In genomic region chr10:90111671-90112070, GRCh38 we compare ENCODE assay signal across 36 cellular contexts.
A peak's percentile ranks its signal among the peaks of the same experiment; 100 is the strongest.
DNase-seq lines count a peak whose midpoint lies in the region; ATAC-seq, FAIRE-seq and TF ChIP-seq lines count a peak whose summit lies in the region.
"Had no signal": no experiment of that assay in that cellular context is flagged by ENCODE, and none has a peak within 500 bp of the region (broad histone marks: within the 10 kb centered on the region; RNA-seq: fewer than 3 reads in every experiment).

No MANE protein-coding gene starts in this region.

- peaks cover under 1% of the 10 kb centered on the region for H3K9me3 Mint-ChIP-seq in osteocyte (ENCODE audit: unreplicated experiment)
- H3K9me3 Mint-ChIP-seq: activated naive CD4-positive, alpha-beta T cell treated with anti-CD3 and anti-CD28 coated beads, Interleukin-2, amount 50 U/mL, for 24 hours had no signal

- WGBS in GM12878 (ENCODE audit: insufficient coverage, insufficient replicate concordance, low lambda C conversion rate, missing lambda C conversion rate), result 0% methylated on average over 1 of the region's 1 CpG

- H4K20me1 ChIP-seq in PC-3 (ENCODE audit: low read length) (no peaks in the 10 kb centered on the region), GM12878 (ENCODE audit: control insufficient read depth, insufficient read depth) (no peaks in the 10 kb centered on the region)

- H3K79me2 ChIP-seq in PC-3 (ENCODE audit: low read length), result no peaks in the 10 kb centered on the region
- no peaks in the 10 kb centered on the region for H3K79me2 ChIP-seq in GM12878 (ENCODE audit: control insufficient read depth, insufficient read depth, low read length)
- H3K79me2 ChIP-seq: hepatocyte had no signal

- no peaks in the 10 kb centered on the region for H3K9me2 ChIP-seq in PC-3 (replicated peaks; ENCODE audit: low read length)

- TF ChIP-seq EP300 in GM12878 (IDR thresholded peaks at IDR 0.05; ENCODE audit: borderline replicate concordance in 1 of 2, control insufficient read depth in 1 of 2, low read depth in 2 of 2, low read length in 2 of 2), result no peak

- H3K4me3 ChIP-seq in PC-3 (ENCODE audit: low read length) (no peak overlapping the region), GM12878 (no peak overlapping the region)
- H3K4me3 ChIP-seq: esophagus muscularis mucosa, hepatocyte, lung, mucosa of descending colon, SJSA1, tibial nerve had no signal

- H3K27ac Mint-ChIP-seq in osteocyte (ENCODE audit: unreplicated experiment), result no peak overlapping the region
- H3K27ac Mint-ChIP-seq: activated naive CD4-positive, alpha-beta T cell treated with anti-CD3 and anti-CD28 coated beads, Interleukin-2, amount 50 U/mL, for 24 hours; CD4-positive, alpha-beta memory T cell; endodermal cell; natural killer cell; stimulated activated naive CD8-positive, alpha-beta T cell treated with anti-CD3 and anti-CD28 coated beads, Interleukin-15, amount 100 ng/mL, for 72 hours had no signal

- intact Hi-C loops in PC-3 (cut with micrococcal nuclease) (no loop called here), GM12878 (cut with micrococcal nuclease; ENCODE audit: unreplicated experiment) (no loop called here)

- SMC1A ChIA-PET in GM12878 (lab: Charles Lee; ENCODE audit: uncharacterized antibody, unreplicated experiment), result interaction anchor here (1.1 to 1.5 kb wide), 2 partner anchors 18 to 24 kb away, joined by 3 to 4 read pairs; no protein-coding TSS in a partner anchor

- no peak for TF ChIP-seq CTCF in PC-3 (conservative IDR thresholded peaks at IDR 0.05; ENCODE audit: low read depth, low read length)
- TF ChIP-seq CTCF in GM12878 (IDR thresholded peaks at IDR 0.05 in 2 of 3, conservative IDR thresholded peaks at IDR 0.05 in 1 of 3; ENCODE audit: control insufficient read depth in 2 of 3, extremely low read depth in 1 of 3, insufficient read depth in 1 of 3, low read depth in 3 of 3, low read length in 3 of 3), result no peak
- no peak for TF ChIP-seq CTCF in osteocyte (IDR thresholded peaks at IDR 0.05)

- CTCF ChIA-PET in PC-3 (lab: Charles Lee), result no interaction called here
- CTCF ChIA-PET in GM12878 (lab: Yijun Ruan, JAX), result no interaction called here

- H3K4me1 Mint-ChIP-seq in osteocyte (ENCODE audit: unreplicated experiment), result no peaks in the 10 kb centered on the region
- H3K4me1 Mint-ChIP-seq: activated naive CD4-positive, alpha-beta T cell treated with anti-CD3 and anti-CD28 coated beads, Interleukin-2, amount 50 U/mL, for 24 hours; CD4-positive, alpha-beta memory T cell; endodermal cell; natural killer cell; stimulated activated naive CD8-positive, alpha-beta T cell treated with anti-CD3 and anti-CD28 coated beads, Interleukin-15, amount 100 ng/mL, for 72 hours had no signal

- H3K27me3 Mint-ChIP-seq in osteocyte (ENCODE audit: unreplicated experiment), result peaks cover 2% of the 10 kb centered on the region
- H3K27me3 Mint-ChIP-seq: activated naive CD4-positive, alpha-beta T cell treated with anti-CD3 and anti-CD28 coated beads, Interleukin-2, amount 50 U/mL, for 24 hours had no signal

- no peaks in the 10 kb centered on the region for H3K9me3 ChIP-seq in PC-3 (ENCODE audit: low read length)
- H3K9me3 ChIP-seq in GM12878 (replicated peaks; ENCODE audit: control insufficient read depth, insufficient read depth, low read length), result no peaks in the 10 kb centered on the region
- H3K9me3 ChIP-seq: esophagus muscularis mucosa, mucosa of descending colon, SJSA1, tibial nerve had no signal

- peaks cover 12% of the 10 kb centered on the region for H3K4me1 ChIP-seq in PC-3 (ENCODE audit: insufficient read depth, low read length)
- no peaks in the 10 kb centered on the region for H3K4me1 ChIP-seq in GM12878 (ENCODE audit: control insufficient read depth, insufficient read depth, low read length)
- H3K4me1 ChIP-seq: esophagus muscularis mucosa, SJSA1, tibial nerve had no signal

- H3K36me3 ChIP-seq in PC-3 (ENCODE audit: low read depth, low read length) (no peaks in the 10 kb centered on the region), GM12878 (ENCODE audit: control insufficient read depth in 2 of 2, insufficient read depth in 2 of 2, low read length in 1 of 2) (no peaks in the 10 kb centered on the region)
- H3K36me3 ChIP-seq: esophagus muscularis mucosa, SJSA1, tibial nerve had no signal

- H3F3A ChIP-seq in PC-3 (ENCODE audit: low read length, unreplicated experiment), result no peaks in the 10 kb centered on the region

- no peak for TF ChIP-seq POLR2A in GM12878 (IDR thresholded peaks at IDR 0.05; ENCODE audit: low read depth, low read length)

- no peak for FAIRE-seq in GM12878 (lab: Jason Lieb, UNC)
- FAIRE-seq: D721Med, frontal cortex, GM18507, GM19239, H1, HepG2 had no signal

- H3K9ac ChIP-seq in PC-3 (ENCODE audit: low read length) (no peak overlapping the region), GM12878 (ENCODE audit: control insufficient read depth, insufficient read depth, low read length) (no peak overlapping the region)

- H3K27me3 ChIP-seq in PC-3 (ENCODE audit: low read length), result no peaks in the 10 kb centered on the region
- no peaks in the 10 kb centered on the region for H3K27me3 ChIP-seq in GM12878 (replicated peaks in 1 of 2; ENCODE audit: control insufficient read depth in 2 of 2, insufficient read depth in 2 of 2, low read length in 1 of 2)
- H3K27me3 ChIP-seq: esophagus muscularis mucosa, hepatocyte, SJSA1, tibial nerve had no signal

- RAD21 ChIA-PET in GM12878 (lab: Charles Lee; ENCODE audit: unreplicated experiment), result no interaction called here

- POLR2A ChIA-PET in PC-3 (lab: Charles Lee; ENCODE audit: unreplicated experiment), result interaction anchor here (0.7 kb wide), 1 partner anchor 274 kb away, joined by 5 read pairs; no protein-coding TSS in a partner anchor
- POLR2A ChIA-PET in GM12878 (lab: Charles Lee), result no interaction called here

- H3K4me2 ChIP-seq in PC-3 (ENCODE audit: low read length) (no peak overlapping the region), GM12878 (ENCODE audit: control insufficient read depth, insufficient read depth) (no peak overlapping the region)
- H3K4me2 ChIP-seq: hepatocyte had no signal

- H3K27ac ChIP-seq in PC-3 (ENCODE audit: low read length) (no peak overlapping the region), GM12878 (ENCODE audit: control insufficient read depth, insufficient read depth) (no peak overlapping the region)
- H3K27ac ChIP-seq: esophagus muscularis mucosa, hepatocyte, HL-60, SJSA1, tibial nerve had no signal

- TF ChIP-seq RAD21 in GM12878 (IDR thresholded peaks at IDR 0.05; ENCODE audit: insufficient read depth, low read depth, low read length), result no peak

- no TSS peak for BruUV-seq in PC-3 (replicated peaks; lab: Mats Ljungman, UMichigan)
- BruUV-seq in GM12878 (replicated peaks; lab: Mats Ljungman, UMichigan), result no TSS peak

- H3K4me3 Mint-ChIP-seq in osteocyte (ENCODE audit: unreplicated experiment), result no peak overlapping the region
- H3K4me3 Mint-ChIP-seq: activated naive CD4-positive, alpha-beta T cell treated with anti-CD3 and anti-CD28 coated beads, Interleukin-2, amount 50 U/mL, for 24 hours; CD4-positive, alpha-beta memory T cell; endodermal cell; natural killer cell; stimulated activated naive CD8-positive, alpha-beta T cell treated with anti-CD3 and anti-CD28 coated beads, Interleukin-15, amount 100 ng/mL, for 72 hours had no signal

- peak; percentile 7 for DNase-seq in EL
- DNase-seq in PC-3, result peak; percentile 76
- no peak for DNase-seq in GM12878 (ENCODE audit: low read depth, low spot score)
- DNase-seq in kidney glomerular epithelial cell (lab: John Stamatoyannopoulos, UW), result peak; percentile 48
- no peak for DNase-seq in osteocyte (ENCODE audit: extremely low spot score, unreplicated experiment)
- no peak for DNase-seq in stimulated activated CD4-positive, alpha-beta T cell treated with anti-CD3 and anti-CD28 coated beads, Interleukin-1b, Interleukin-23, amount 100 ng/mL, for 48 hours
- DNase-seq in G401 (ENCODE audit: low spot score), result no peak
- DNase-seq: activated CD4-positive, alpha-beta T cell treated with anti-CD3 and anti-CD28 coated beads for 48 hours; activated CD8-positive, alpha-beta memory T cell treated with anti-CD3 and anti-CD28 coated beads for 24 hours; activated T-cell treated with anti-CD3 and anti-CD28 coated beads for 4 hours; CD4-positive, alpha-beta memory T cell; dermis blood vessel endothelial cell; endodermal cell; Kasumi-1; mucosa of descending colon; natural killer cell; NCI-H146; NCI-H2107; NCI-H774; occipital lobe; stimulated activated naive CD8-positive, alpha-beta T cell treated with anti-CD3 and anti-CD28 coated beads, Interleukin-15, amount 100 ng/mL, for 72 hours; T1000 had no signal

- H2AFZ ChIP-seq in PC-3 (ENCODE audit: low read length) (no peak overlapping the region), GM12878 (ENCODE audit: control insufficient read depth, low read depth, low read length) (no peak overlapping the region)
- H2AFZ ChIP-seq: hepatocyte had no signal

- H3K36me3 Mint-ChIP-seq in osteocyte (ENCODE audit: unreplicated experiment), result no peaks in the 10 kb centered on the region
- H3K36me3 Mint-ChIP-seq: activated naive CD4-positive, alpha-beta T cell treated with anti-CD3 and anti-CD28 coated beads, Interleukin-2, amount 50 U/mL, for 24 hours; CD4-positive, alpha-beta memory T cell; natural killer cell had no signal

- peak; percentile 81 for ATAC-seq in PC-3
- ATAC-seq in GM12878, result peak; percentile 39
- ATAC-seq in HG03139 (IDR thresholded peaks at IDR 0.05; ENCODE audit: unreplicated experiment), result no peak
- ATAC-seq: HepG2; mucosa of descending colon; natural killer cell; stimulated activated naive CD8-positive, alpha-beta T cell treated with anti-CD3 and anti-CD28 coated beads, Interleukin-15, amount 100 ng/mL, for 72 hours had no signal

- in situ Hi-C loops in GM12878 (cut with MboI) (no loop called here), G401 (cut with HindIII; ENCODE audit: low sequenced_read_pairs) (no loop called here)

TF ChIP-seq in GM12878, 131 proteins besides CTCF, POLR2A, EP300 and RAD21 (continues in another document):
- TF ChIP-seq CBFB (IDR thresholded peaks at IDR 0.05; ENCODE audit: low read depth), result no peak
- TF ChIP-seq FOXM1 (IDR thresholded peaks at IDR 0.05; ENCODE audit: low read depth, low read length), result no peak
- no peak for TF ChIP-seq CBX3 (IDR thresholded peaks at IDR 0.05; ENCODE audit: borderline replicate concordance, low read depth)
- TF ChIP-seq BRCA1 (IDR thresholded peaks at IDR 0.05; ENCODE audit: low read depth, low read length), result no peak
- TF ChIP-seq ZZZ3 (IDR thresholded peaks at IDR 0.05; ENCODE audit: control insufficient read depth, insufficient read length, low read depth), result no peak

Comparison
In these comparisons a context has a peak if more than half of its experiments do, and no peak if none do; other contexts are left out.
1. DNase-seq: peak in EL (single experiment), PC-3 (single experiment) and kidney glomerular epithelial cell (single experiment); none in GM12878 (single experiment), osteocyte (single experiment), stimulated activated CD4-positive, alpha-beta T cell treated with anti-CD3 and anti-CD28 coated beads, Interleukin-1b, Interleukin-23, amount 100 ng/mL, for 48 hours (single experiment) and G401 (single experiment).